In genomic region chr3:127162947-127163645, GRCh38 we compare ENCODE assay signal across 1 cellular context.
TF ChIP-seq lines count a peak whose summit lies in the region.

No MANE protein-coding gene starts in this region.

TF ChIP-seq in K562, 482 proteins besides CTCF, POLR2A, EP300 and RAD21 (continued from another document):
- TF ChIP-seq ZBTB1 (CRISPR knock-in tag; IDR thresholded peaks at IDR 0.05; ENCODE audit: borderline replicate concordance, low read depth) (no peak), ZNF133 (CRISPR knock-in tag; IDR thresholded peaks at IDR 0.05) (no peak), MITF (IDR thresholded peaks at IDR 0.05) (no peak), PATZ1 (CRISPR knock-in tag; IDR thresholded peaks at IDR 0.05; ENCODE audit: borderline replicate concordance) (no peak), NR1H2 (CRISPR knock-in tag; IDR thresholded peaks at IDR 0.05) (no peak), COPS2 (conservative IDR thresholded peaks at IDR 0.05) (no peak), ETV1 (tag; conservative IDR thresholded peaks at IDR 0.05; ENCODE audit: low read depth) (no peak), CBFA2T2 (conservative IDR thresholded peaks at IDR 0.05) (no peak), GTF2A2 (tag; IDR thresholded peaks at IDR 0.05) (no peak), CTBP1 (IDR thresholded peaks at IDR 0.05; ENCODE audit: borderline replicate concordance) (no peak), STAT5B (CRISPR knock-in tag; IDR thresholded peaks at IDR 0.05) (no peak), ASH1L (IDR thresholded peaks at IDR 0.05; ENCODE audit: borderline replicate concordance, low read depth, partially characterized antibody) (no peak), SPI1 (IDR thresholded peaks at IDR 0.05; ENCODE audit: borderline replicate concordance, low read depth, low read length) (no peak), EHMT2 (IDR thresholded peaks at IDR 0.05) (peak; percentile 92), ETV6 (IDR thresholded peaks at IDR 0.05; ENCODE audit: borderline replicate concordance in 1 of 2, low read depth in 2 of 2, low read length in 1 of 2) (no peak), ETV6 (CRISPR knock-in tag; IDR thresholded peaks at IDR 0.05; ENCODE audit: borderline replicate concordance) (no peak), MAZ (CRISPR knock-in tag; conservative IDR thresholded peaks at IDR 0.05 in 1 of 2, IDR thresholded peaks at IDR 0.05 in 1 of 2) (0 out of 4 replicates have a peak, but pooled peaks of 1 of the 2 experiments have one; percentile 25)
- TF ChIP-seq, protein P1, sequence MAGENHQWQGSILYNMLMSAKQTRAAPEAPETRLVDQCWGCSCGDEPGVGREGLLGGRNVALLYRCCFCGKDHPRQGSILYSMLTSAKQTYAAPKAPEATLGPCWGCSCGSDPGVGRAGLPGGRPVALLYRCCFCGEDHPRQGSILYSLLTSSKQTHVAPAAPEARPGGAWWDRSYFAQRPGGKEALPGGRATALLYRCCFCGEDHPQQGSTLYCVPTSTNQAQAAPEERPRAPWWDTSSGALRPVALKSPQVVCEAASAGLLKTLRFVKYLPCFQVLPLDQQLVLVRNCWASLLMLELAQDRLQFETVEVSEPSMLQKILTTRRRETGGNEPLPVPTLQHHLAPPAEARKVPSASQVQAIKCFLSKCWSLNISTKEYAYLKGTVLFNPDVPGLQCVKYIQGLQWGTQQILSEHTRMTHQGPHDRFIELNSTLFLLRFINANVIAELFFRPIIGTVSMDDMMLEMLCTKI (IDR thresholded peaks at IDR 0.05; ENCODE audit: partially characterized antibody): no peak
- TF ChIP-seq, protein P2, sequence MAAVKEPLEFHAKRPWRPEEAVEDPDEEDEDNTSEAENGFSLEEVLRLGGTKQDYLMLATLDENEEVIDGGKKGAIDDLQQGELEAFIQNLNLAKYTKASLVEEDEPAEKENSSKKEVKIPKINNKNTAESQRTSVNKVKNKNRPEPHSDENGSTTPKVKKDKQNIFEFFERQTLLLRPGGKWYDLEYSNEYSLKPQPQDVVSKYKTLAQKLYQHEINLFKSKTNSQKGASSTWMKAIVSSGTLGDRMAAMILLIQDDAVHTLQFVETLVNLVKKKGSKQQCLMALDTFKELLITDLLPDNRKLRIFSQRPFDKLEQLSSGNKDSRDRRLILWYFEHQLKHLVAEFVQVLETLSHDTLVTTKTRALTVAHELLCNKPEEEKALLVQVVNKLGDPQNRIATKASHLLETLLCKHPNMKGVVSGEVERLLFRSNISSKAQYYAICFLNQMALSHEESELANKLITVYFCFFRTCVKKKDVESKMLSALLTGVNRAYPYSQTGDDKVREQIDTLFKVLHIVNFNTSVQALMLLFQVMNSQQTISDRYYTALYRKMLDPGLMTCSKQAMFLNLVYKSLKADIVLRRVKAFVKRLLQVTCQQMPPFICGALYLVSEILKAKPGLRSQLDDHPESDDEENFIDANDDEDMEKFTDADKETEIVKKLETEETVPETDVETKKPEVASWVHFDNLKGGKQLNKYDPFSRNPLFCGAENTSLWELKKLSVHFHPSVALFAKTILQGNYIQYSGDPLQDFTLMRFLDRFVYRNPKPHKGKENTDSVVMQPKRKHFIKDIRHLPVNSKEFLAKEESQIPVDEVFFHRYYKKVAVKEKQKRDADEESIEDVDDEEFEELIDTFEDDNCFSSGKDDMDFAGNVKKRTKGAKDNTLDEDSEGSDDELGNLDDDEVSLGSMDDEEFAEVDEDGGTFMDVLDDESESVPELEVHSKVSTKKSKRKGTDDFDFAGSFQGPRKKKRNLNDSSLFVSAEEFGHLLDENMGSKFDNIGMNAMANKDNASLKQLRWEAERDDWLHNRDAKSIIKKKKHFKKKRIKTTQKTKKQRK (IDR thresholded peaks at IDR 0.05; ENCODE audit: borderline replicate concordance, low read depth, low read length): no peak
- TF ChIP-seq, protein P3, sequence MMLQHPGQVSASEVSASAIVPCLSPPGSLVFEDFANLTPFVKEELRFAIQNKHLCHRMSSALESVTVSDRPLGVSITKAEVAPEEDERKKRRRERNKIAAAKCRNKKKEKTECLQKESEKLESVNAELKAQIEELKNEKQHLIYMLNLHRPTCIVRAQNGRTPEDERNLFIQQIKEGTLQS (IDR thresholded peaks at IDR 0.05): no peak
- TF ChIP-seq, protein P3 (CRISPR knock-in tag; conservative IDR thresholded peaks at IDR 0.05): no peak
- TF ChIP-seq, protein P4, sequence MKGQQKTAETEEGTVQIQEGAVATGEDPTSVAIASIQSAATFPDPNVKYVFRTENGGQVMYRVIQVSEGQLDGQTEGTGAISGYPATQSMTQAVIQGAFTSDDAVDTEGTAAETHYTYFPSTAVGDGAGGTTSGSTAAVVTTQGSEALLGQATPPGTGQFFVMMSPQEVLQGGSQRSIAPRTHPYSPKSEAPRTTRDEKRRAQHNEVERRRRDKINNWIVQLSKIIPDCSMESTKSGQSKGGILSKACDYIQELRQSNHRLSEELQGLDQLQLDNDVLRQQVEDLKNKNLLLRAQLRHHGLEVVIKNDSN (CRISPR knock-in tag; IDR thresholded peaks at IDR 0.05): no peak
- TF ChIP-seq, protein P5, sequence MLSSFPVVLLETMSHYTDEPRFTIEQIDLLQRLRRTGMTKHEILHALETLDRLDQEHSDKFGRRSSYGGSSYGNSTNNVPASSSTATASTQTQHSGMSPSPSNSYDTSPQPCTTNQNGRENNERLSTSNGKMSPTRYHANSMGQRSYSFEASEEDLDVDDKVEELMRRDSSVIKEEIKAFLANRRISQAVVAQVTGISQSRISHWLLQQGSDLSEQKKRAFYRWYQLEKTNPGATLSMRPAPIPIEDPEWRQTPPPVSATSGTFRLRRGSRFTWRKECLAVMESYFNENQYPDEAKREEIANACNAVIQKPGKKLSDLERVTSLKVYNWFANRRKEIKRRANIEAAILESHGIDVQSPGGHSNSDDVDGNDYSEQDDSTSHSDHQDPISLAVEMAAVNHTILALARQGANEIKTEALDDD (IDR thresholded peaks at IDR 0.05): no peak
- TF ChIP-seq, protein P6, sequence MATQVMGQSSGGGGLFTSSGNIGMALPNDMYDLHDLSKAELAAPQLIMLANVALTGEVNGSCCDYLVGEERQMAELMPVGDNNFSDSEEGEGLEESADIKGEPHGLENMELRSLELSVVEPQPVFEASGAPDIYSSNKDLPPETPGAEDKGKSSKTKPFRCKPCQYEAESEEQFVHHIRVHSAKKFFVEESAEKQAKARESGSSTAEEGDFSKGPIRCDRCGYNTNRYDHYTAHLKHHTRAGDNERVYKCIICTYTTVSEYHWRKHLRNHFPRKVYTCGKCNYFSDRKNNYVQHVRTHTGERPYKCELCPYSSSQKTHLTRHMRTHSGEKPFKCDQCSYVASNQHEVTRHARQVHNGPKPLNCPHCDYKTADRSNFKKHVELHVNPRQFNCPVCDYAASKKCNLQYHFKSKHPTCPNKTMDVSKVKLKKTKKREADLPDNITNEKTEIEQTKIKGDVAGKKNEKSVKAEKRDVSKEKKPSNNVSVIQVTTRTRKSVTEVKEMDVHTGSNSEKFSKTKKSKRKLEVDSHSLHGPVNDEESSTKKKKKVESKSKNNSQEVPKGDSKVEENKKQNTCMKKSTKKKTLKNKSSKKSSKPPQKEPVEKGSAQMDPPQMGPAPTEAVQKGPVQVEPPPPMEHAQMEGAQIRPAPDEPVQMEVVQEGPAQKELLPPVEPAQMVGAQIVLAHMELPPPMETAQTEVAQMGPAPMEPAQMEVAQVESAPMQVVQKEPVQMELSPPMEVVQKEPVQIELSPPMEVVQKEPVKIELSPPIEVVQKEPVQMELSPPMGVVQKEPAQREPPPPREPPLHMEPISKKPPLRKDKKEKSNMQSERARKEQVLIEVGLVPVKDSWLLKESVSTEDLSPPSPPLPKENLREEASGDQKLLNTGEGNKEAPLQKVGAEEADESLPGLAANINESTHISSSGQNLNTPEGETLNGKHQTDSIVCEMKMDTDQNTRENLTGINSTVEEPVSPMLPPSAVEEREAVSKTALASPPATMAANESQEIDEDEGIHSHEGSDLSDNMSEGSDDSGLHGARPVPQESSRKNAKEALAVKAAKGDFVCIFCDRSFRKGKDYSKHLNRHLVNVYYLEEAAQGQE (CRISPR knock-in tag; IDR thresholded peaks at IDR 0.05; ENCODE audit: low read depth): peak; percentile 89
